ENCODE assay signal across 24 cellular contexts in genomic region chr22:36532466-36532865, GRCh38. TPM values are rescaled to one million over a fixed set of nuclear protein-coding genes. Genes with fewer than 3 reads are reported as not detected.
DNase-seq lines count a peak whose midpoint lies in the region; ATAC-seq, FAIRE-seq and TF ChIP-seq lines count a peak whose summit lies in the region.
"Had no signal": no experiment of that assay in that cellular context is flagged by ENCODE, and none has a peak within 500 bp of the region (broad histone marks: within the 10 kb centered on the region; RNA-seq: fewer than 3 reads in every experiment).

No MANE protein-coding gene starts in this region.

- H2BK5ac ChIP-seq in H1 (ENCODE audit: low read depth, low read length) = no peak overlapping the region

- WGBS in H1 (ENCODE audit: extremely low coverage in 1 of 2, insufficient coverage in 1 of 2, insufficient read length in 1 of 2, insufficient replicate concordance in 2 of 2, low coverage in 1 of 2, low lambda C conversion rate in 2 of 2, missing lambda C conversion rate in 1 of 2), 2 experiments = 87% methylated on average over 2 of the region's 2 CpGs; no CpG with 5 or more reads in 1 of the 2 experiments

- no peak overlapping the region for H3K4ac ChIP-seq in H1 (replicated peaks; ENCODE audit: insufficient read length, low read depth, low read length)

- CTCF ChIA-PET in H1 (lab: Charles Lee; ENCODE audit: partially characterized antibody) = no interaction called here

- no peak overlapping the region for H4K5ac ChIP-seq in H1 (ENCODE audit: insufficient read length, low read depth, low read length)

- POLR2A ChIA-PET in H1 (lab: Charles Lee; ENCODE audit: partially characterized antibody) = no interaction called here

- H3K56ac ChIP-seq in H1 (replicated peaks; ENCODE audit: insufficient read length, low read depth, low read length) = no peak overlapping the region

- peak overlapping the region; percentile 50 for H3K4me3 Mint-ChIP-seq in T-helper 17 cell
- H3K4me3 Mint-ChIP-seq in natural killer cell treated with Interleukin-12 subunit alpha and Interleukin-12 subunit beta and Interleukin-15 and Interleukin-18, amount 100 ng/mL, for 72 hours = no peak overlapping the region
- no peak overlapping the region for H3K4me3 Mint-ChIP-seq in neural progenitor cell
- H3K4me3 Mint-ChIP-seq: CD14-positive monocyte, H9 had no signal

- no peaks in the 10 kb centered on the region for H3K27me3 Mint-ChIP-seq in T-helper 17 cell
- H3K27me3 Mint-ChIP-seq in natural killer cell treated with Interleukin-12 subunit alpha and Interleukin-12 subunit beta and Interleukin-15 and Interleukin-18, amount 100 ng/mL, for 72 hours = peaks cover 0 to 3% of the 10 kb centered on the region in 2 donors
- peaks cover 3% of the 10 kb centered on the region for H3K27me3 Mint-ChIP-seq in neural progenitor cell (ENCODE audit: insufficient read depth, low read depth)
- H3K27me3 Mint-ChIP-seq: CD4-positive, alpha-beta T cell had no signal

- no peak for TF ChIP-seq RAD21 in H1 (IDR thresholded peaks at IDR 0.05 in 1 of 2, conservative IDR thresholded peaks at IDR 0.05 in 1 of 2; ENCODE audit: low read depth in 2 of 2, low read length in 2 of 2)

- H3K14ac ChIP-seq in H1 (ENCODE audit: insufficient read length) = no peak overlapping the region

- H3K36me3 ChIP-seq in H1 (ENCODE audit: control insufficient read depth in 2 of 4, insufficient read depth in 4 of 4, low read length in 3 of 4) = no peaks in the 10 kb centered on the region
- no peaks in the 10 kb centered on the region for H3K36me3 ChIP-seq in neural progenitor cell

- H3K4me2 ChIP-seq in H1 (ENCODE audit: insufficient read depth in 1 of 2, low read depth in 2 of 2, low read length in 2 of 2) (no peak overlapping the region), neural progenitor cell (no peak overlapping the region)
- H3K4me2 ChIP-seq: A549; BLaER1 treated with 17β-estradiol and CSF1 and Interleukin-3, amounts not matched to agents 10 nM and 100 nM had no signal

- H3K9ac ChIP-seq in H1 (replicated peaks in 1 of 4; ENCODE audit: extremely low read depth in 1 of 4, low read depth in 3 of 4, low read length in 3 of 4) = no peak overlapping the region
- H3K9ac ChIP-seq in neural progenitor cell = no peak overlapping the region
- H3K9ac ChIP-seq: BLaER1 treated with 17β-estradiol and CSF1 and Interleukin-3, amounts not matched to agents 10 nM and 100 nM; GM23248 had no signal

- no peak overlapping the region for H3K23ac ChIP-seq in H1 (ENCODE audit: insufficient read length)

- no peak for FAIRE-seq in H1 (lab: Jason Lieb, UNC)
- FAIRE-seq: A549, G401.6, GM12892, GM19239 had no signal

- H2BK20ac ChIP-seq in H1 (ENCODE audit: low read length) = no peak overlapping the region

- H4K20me1 ChIP-seq in H1 (replicated peaks in 1 of 2; ENCODE audit: control insufficient read depth in 1 of 2, insufficient read depth in 2 of 2, low read length in 2 of 2) (no peaks in the 10 kb centered on the region), neural progenitor cell (ENCODE audit: low read depth) (peaks cover 9% of the 10 kb centered on the region)

- H2AK5ac ChIP-seq in H1 (ENCODE audit: low read depth, low read length) = no peak overlapping the region

- H3K4me1 ChIP-seq in H1 (replicated peaks in 1 of 4; ENCODE audit: control insufficient read depth in 3 of 4, insufficient read depth in 4 of 4, low read length in 3 of 4) = peaks cover 0 to 5% (median 1%) of the 10 kb centered on the region in 4 experiments; a peak in 2 of 7 replicates
- H3K4me1 ChIP-seq in neural progenitor cell = peaks cover 6% of the 10 kb centered on the region
- H3K4me1 ChIP-seq: BE2C had no signal

- no peak for TF ChIP-seq EP300 in H1 (IDR thresholded peaks at IDR 0.05; ENCODE audit: borderline replicate concordance in 1 of 2, low read depth in 2 of 2, low read length in 2 of 2)

- no peaks in the 10 kb centered on the region for H3K9me3 ChIP-seq in T-helper 17 cell (ENCODE audit: control insufficient read depth, low read length, poor library complexity, severe bottlenecking)
- H3K9me3 ChIP-seq in H1 (ENCODE audit: insufficient read depth in 2 of 2, low read depth in 1 of 2, low read length in 1 of 2) = peaks cover 0 to 6% of the 10 kb centered on the region in 2 experiments; a peak in 1 of 4 replicates
- no peaks in the 10 kb centered on the region for H3K9me3 ChIP-seq in neural progenitor cell (ENCODE audit: low read depth)
- H3K9me3 ChIP-seq: A549, BE2C had no signal

- H3K4me3 ChIP-seq in H1 (ENCODE audit: extremely low read depth in 1 of 4, insufficient read depth in 2 of 4, low read depth in 3 of 4, low read length in 4 of 4) (no peak overlapping the region), neural progenitor cell (no peak overlapping the region)
- H3K4me3 ChIP-seq: A549; BLaER1 treated with 17β-estradiol and CSF1 and Interleukin-3, amounts not matched to agents 10 nM and 100 nM; GM23248 had no signal

- ATAC-seq in T-helper 17 cell = no peak
- no peak for ATAC-seq in natural killer cell treated with Interleukin-12 subunit alpha and Interleukin-12 subunit beta and Interleukin-15 and Interleukin-18, amount 100 ng/mL, for 72 hours
- ATAC-seq: A549 had no signal

- H3K27me3 ChIP-seq in H1 (replicated peaks in 1 of 4; ENCODE audit: control insufficient read depth in 3 of 4, extremely low read depth in 1 of 4, insufficient read depth in 3 of 4, low read length in 3 of 4) = no peaks in the 10 kb centered on the region
- H3K27me3 ChIP-seq in neural progenitor cell = no peaks in the 10 kb centered on the region
- H3K27me3 ChIP-seq: BE2C; BLaER1 treated with 17β-estradiol and CSF1 and Interleukin-3, amounts not matched to agents 10 nM and 100 nM had no signal

- H3K79me2 ChIP-seq in H1 (ENCODE audit: control insufficient read depth in 1 of 2, insufficient read depth in 2 of 2, low read length in 2 of 2) = peaks cover 9 to 12% of the 10 kb centered on the region in 2 experiments
- peaks cover 14% of the 10 kb centered on the region for H3K79me2 ChIP-seq in neural progenitor cell (ENCODE audit: low read depth)

- peaks cover 16% of the 10 kb centered on the region for H3F3A ChIP-seq in neural progenitor cell (ENCODE audit: low read depth)

- H3K9me3 Mint-ChIP-seq in natural killer cell treated with Interleukin-12 subunit alpha and Interleukin-12 subunit beta and Interleukin-15 and Interleukin-18, amount 100 ng/mL, for 72 hours = no peaks in the 10 kb centered on the region
- peaks cover 9% of the 10 kb centered on the region for H3K9me3 Mint-ChIP-seq in neural progenitor cell
- H3K9me3 Mint-ChIP-seq: CD4-positive, alpha-beta T cell had no signal

- no peak overlapping the region for H2BK12ac ChIP-seq in H1 (ENCODE audit: low read depth, low read length)

- no peak overlapping the region for H3K18ac ChIP-seq in H1 (ENCODE audit: extremely low read depth, low read length)

- TF ChIP-seq CTCF in H1 (IDR thresholded peaks at IDR 0.05; ENCODE audit: control extremely low read depth in 1 of 3, insufficient read depth in 1 of 3, low read depth in 1 of 3, low read length in 3 of 3) = no peak
- no peak for TF ChIP-seq CTCF in neural progenitor cell (IDR thresholded peaks at IDR 0.05)

- H3K23me2 ChIP-seq in H1 (ENCODE audit: low read depth, low read length) = peaks cover 7% of the 10 kb centered on the region; the same call in 1 of the 2 replicates

- DNase-seq in T-helper 17 cell = no peak
- DNase-seq in H1 (ENCODE audit: low read depth in 1 of 2, low spot score in 2 of 2) = no peak
- DNase-seq in natural killer cell treated with Interleukin-12 subunit alpha and Interleukin-12 subunit beta and Interleukin-15 and Interleukin-18, amount 100 ng/mL, for 72 hours (ENCODE audit: low spot score) = no peak
- DNase-seq in neural progenitor cell (ENCODE audit: low spot score) = no peak
- DNase-seq in HCEC 1CT = no peak
- DNase-seq in SW480 (ENCODE audit: low spot score) = no peak
- no peak for DNase-seq in NCI-H345 treated with DMSO at 0.1 percent for 48 hours (lab: John Stamatoyannopoulos, UW; ENCODE audit: unreplicated experiment)
- no peak for DNase-seq in DMS114 treated with DMSO at 0.1 percent for 48 hours (lab: John Stamatoyannopoulos, UW; ENCODE audit: unreplicated experiment)
- DNase-seq: 8988T; ACHN; AML-193; BE2C; CD4-positive, alpha-beta T cell; CD8-positive, alpha-beta memory T cell; DMS153; DND-41; GM23248; H9 had no signal

- H3K79me1 ChIP-seq in H1 (ENCODE audit: low read depth, low read length) = 0 out of 2 replicates have a peak, but pooled peaks cover 2% of the 10 kb centered on the region

- no peak overlapping the region for H4K8ac ChIP-seq in H1 (ENCODE audit: extremely low read depth, insufficient read depth, low read length)

- H2BK15ac ChIP-seq in H1 (ENCODE audit: low read length) = no peak overlapping the region

- H3K36me3 Mint-ChIP-seq in T-helper 17 cell (ENCODE audit: low read depth) (no peaks in the 10 kb centered on the region), neural progenitor cell (no peaks in the 10 kb centered on the region)
- no peaks in the 10 kb centered on the region for H3K36me3 Mint-ChIP-seq in natural killer cell treated with Interleukin-12 subunit alpha and Interleukin-12 subunit beta and Interleukin-15 and Interleukin-18, amount 100 ng/mL, for 72 hours

- H3K27ac ChIP-seq in H1 (ENCODE audit: low read depth, low read length) (no peak overlapping the region), neural progenitor cell (no peak overlapping the region)
- H3K27ac ChIP-seq: A549; BLaER1 treated with 17β-estradiol and CSF1 and Interleukin-3, amounts not matched to agents 10 nM and 100 nM; GM23248 had no signal

- H3K4me1 Mint-ChIP-seq in T-helper 17 cell (peaks cover 6% of the 10 kb centered on the region), neural progenitor cell (peaks cover 2% of the 10 kb centered on the region)
- H3K4me1 Mint-ChIP-seq in natural killer cell treated with Interleukin-12 subunit alpha and Interleukin-12 subunit beta and Interleukin-15 and Interleukin-18, amount 100 ng/mL, for 72 hours (ENCODE audit: low read depth in 2 of 2) = peaks cover 0 to 13% of the 10 kb centered on the region in 2 donors

- no peak overlapping the region for H2BK120ac ChIP-seq in H1 (replicated peaks; ENCODE audit: low read depth, low read length)

- TF ChIP-seq POLR2A in H1 (IDR thresholded peaks at IDR 0.05; ENCODE audit: control extremely low read depth in 1 of 2, low read depth in 2 of 2, low read length in 2 of 2) = no peak

- no peak overlapping the region for H4K91ac ChIP-seq in H1 (replicated peaks; ENCODE audit: insufficient read length, low read length)

- H2AFZ ChIP-seq in H1 (ENCODE audit: low read length) (no peak overlapping the region), neural progenitor cell (replicated peaks) (no peak overlapping the region)
- H2AFZ ChIP-seq: GM23248 had no signal

- H3K27ac Mint-ChIP-seq in T-helper 17 cell = no peak overlapping the region
- H3K27ac Mint-ChIP-seq in natural killer cell treated with Interleukin-12 subunit alpha and Interleukin-12 subunit beta and Interleukin-15 and Interleukin-18, amount 100 ng/mL, for 72 hours = peak overlapping the region; percentile 4 to 11
- peak overlapping the region; percentile 27 for H3K27ac Mint-ChIP-seq in neural progenitor cell
- H3K27ac Mint-ChIP-seq: CD14-positive monocyte, H9 had no signal

RNA-seq across cellular contexts. Expression of gene EIF3D, which starts 3.5 kb away (rescaled TPM):
- total RNA-seq in T-helper 17 cell (100 to 1,000 TPM; 231 to 239 TPM), neural progenitor cell (ENCODE audit: low replicate concordance) (321 and 361 TPM in 2 replicates)
- total RNA-seq in H1 (2021; fragmentation: NEBNext Ultra II Directional; extraction: Animal tissue kit (Norgen Biotek cat#: 25700)) = 195 and 196 TPM in 2 replicates
- 329 and 408 TPM in 2 replicates for polyA plus RNA-seq in H1 (2011; rRNA removed)
- polyA plus RNA-seq in H1 (2011; cell fraction: cytosol; rRNA removed) = 482 TPM
- 437 TPM for polyA plus RNA-seq in H1 (2011; cell fraction: nucleus; rRNA removed)
- polyA plus RNA-seq in H1 (2012, experiment 1 of 2) = 214 to 312 TPM (median 300 TPM) in 4 replicates
- 95.3 TPM for polyA plus RNA-seq in H1 (2012, experiment 2 of 2)
- 142 TPM for polyA plus RNA-seq in H1 (2013, experiment 1 of 2)
- polyA plus RNA-seq in H1 (2013, experiment 2 of 2) = 137 TPM
- polyA minus RNA-seq in H1 (2011; rRNA and poly(A)+ RNA removed) = 459 and 470 TPM in 2 replicates
- 274 TPM for polyA minus RNA-seq in H1 (2011; cell fraction: cytosol; rRNA and poly(A)+ RNA removed)
- 176 TPM for polyA minus RNA-seq in H1 (2011; cell fraction: nucleus; rRNA and poly(A)+ RNA removed)
- 100 to 1,000 TPM; 248 to 321 TPM for total RNA-seq in natural killer cell treated with Interleukin-12 subunit alpha and Interleukin-12 subunit beta and Interleukin-15 and Interleukin-18, amount 100 ng/mL, for 72 hours

RNA-seq across cellular contexts. Expression of gene FOXRED2, which starts 25.6 kb away (rescaled TPM):
- total RNA-seq in T-helper 17 cell (1 to 10 TPM; 1.0 to 1.3 TPM), neural progenitor cell (ENCODE audit: low replicate concordance) (4.7 and 10.4 TPM in 2 replicates)
- 27.8 and 31.5 TPM in 2 replicates for total RNA-seq in H1 (2021; fragmentation: NEBNext Ultra II Directional; extraction: Animal tissue kit (Norgen Biotek cat#: 25700))
- 11.5 and 17.1 TPM in 2 replicates for polyA plus RNA-seq in H1 (2011; rRNA removed)
- 6.6 TPM for polyA plus RNA-seq in H1 (2011; cell fraction: cytosol; rRNA removed)
- polyA plus RNA-seq in H1 (2011; cell fraction: nucleus; rRNA removed) = 14.6 TPM
- 11.1 to 19.7 TPM (median 14.2 TPM) in 4 replicates for polyA plus RNA-seq in H1 (2012, experiment 1 of 2)
- 15.2 TPM for polyA plus RNA-seq in H1 (2012, experiment 2 of 2)
- polyA plus RNA-seq in H1 (2013, experiment 1 of 2) = 16.3 TPM
- 18.0 TPM for polyA plus RNA-seq in H1 (2013, experiment 2 of 2)
- 10.5 and 14.3 TPM in 2 replicates for polyA minus RNA-seq in H1 (2011; rRNA and poly(A)+ RNA removed)
- polyA minus RNA-seq in H1 (2011; cell fraction: cytosol; rRNA and poly(A)+ RNA removed) = 12.0 TPM
- 13.3 TPM for polyA minus RNA-seq in H1 (2011; cell fraction: nucleus; rRNA and poly(A)+ RNA removed)
- total RNA-seq in natural killer cell treated with Interleukin-12 subunit alpha and Interleukin-12 subunit beta and Interleukin-15 and Interleukin-18, amount 100 ng/mL, for 72 hours = 10 to 100 TPM in 1 of 2 donors, 1 to 10 TPM in 1; 6.5 to 25.5 TPM

RNA-seq across cellular contexts. Expression of gene TXN2, which starts 51.0 kb away (rescaled TPM):
- total RNA-seq in T-helper 17 cell (10 to 100 TPM; 27.0 to 32.3 TPM), neural progenitor cell (ENCODE audit: low replicate concordance) (19.8 and 31.8 TPM in 2 replicates)
- 47.5 and 53.8 TPM in 2 replicates for total RNA-seq in H1 (2021; fragmentation: NEBNext Ultra II Directional; extraction: Animal tissue kit (Norgen Biotek cat#: 25700))
- polyA plus RNA-seq in H1 (2011; rRNA removed) = 116 and 124 TPM in 2 replicates
- polyA plus RNA-seq in H1 (2011; cell fraction: cytosol; rRNA removed) = 132 TPM
- 83.4 TPM for polyA plus RNA-seq in H1 (2011; cell fraction: nucleus; rRNA removed)
- polyA plus RNA-seq in H1 (2012, experiment 1 of 2) = 60.1 to 78.2 TPM (median 74.1 TPM) in 4 replicates
- 94.0 TPM for polyA plus RNA-seq in H1 (2012, experiment 2 of 2)
- 48.6 TPM for polyA plus RNA-seq in H1 (2013, experiment 1 of 2)
- polyA plus RNA-seq in H1 (2013, experiment 2 of 2) = 47.3 TPM
- polyA minus RNA-seq in H1 (2011; rRNA and poly(A)+ RNA removed) = 62.2 and 73.6 TPM in 2 replicates
- 39.3 TPM for polyA minus RNA-seq in H1 (2011; cell fraction: cytosol; rRNA and poly(A)+ RNA removed)
- polyA minus RNA-seq in H1 (2011; cell fraction: nucleus; rRNA and poly(A)+ RNA removed) = 25.2 TPM
- 10 to 100 TPM; 67.5 to 96.7 TPM for total RNA-seq in natural killer cell treated with Interleukin-12 subunit alpha and Interleukin-12 subunit beta and Interleukin-15 and Interleukin-18, amount 100 ng/mL, for 72 hours
